ENCODE assay signal across 8 cellular contexts in the genomic region with DNA sequence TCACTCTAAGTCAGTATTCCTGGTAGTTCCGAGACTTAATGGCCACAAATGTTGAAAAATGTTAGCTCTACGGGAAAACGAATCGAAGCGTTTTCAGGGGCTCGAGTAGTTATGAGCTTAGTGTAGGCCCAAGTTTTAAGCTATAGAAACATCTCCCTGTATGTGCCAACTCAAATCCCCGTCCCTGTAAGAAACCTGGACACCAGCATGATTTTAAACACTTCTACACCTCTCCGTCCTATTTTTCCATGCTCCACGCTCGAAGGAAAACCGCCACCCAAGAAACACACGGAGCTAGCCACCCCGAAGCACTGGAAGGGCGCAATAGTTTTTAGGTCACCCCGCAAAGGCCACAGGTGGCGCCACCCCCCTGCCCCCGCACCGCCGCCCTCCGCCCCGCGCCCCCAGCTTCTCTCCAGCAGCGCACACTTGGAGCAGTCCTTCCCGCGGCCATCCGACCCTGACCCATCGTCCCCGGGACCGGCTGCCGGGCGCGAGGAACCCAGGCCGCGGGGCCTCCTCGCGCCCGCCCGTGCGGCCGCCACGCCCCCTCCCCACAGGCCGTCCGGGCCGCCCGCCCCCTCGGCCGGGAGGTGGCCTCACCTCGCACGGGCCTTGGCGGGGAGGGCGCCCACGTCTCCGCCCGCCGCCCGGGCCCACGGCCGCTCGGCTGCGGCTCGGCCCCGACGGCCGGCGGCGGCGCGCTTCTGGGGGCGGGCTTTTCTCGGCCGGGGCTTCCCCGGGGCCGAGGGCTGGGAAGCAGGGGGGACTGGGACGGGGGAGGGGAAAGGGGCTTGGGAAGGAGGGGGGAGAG. TPM values are rescaled to one million over a fixed set of nuclear protein-coding genes. Genes with fewer than 3 reads are reported as not detected.
DNase-seq lines count a peak whose midpoint lies in the region; ATAC-seq, FAIRE-seq and TF ChIP-seq lines count a peak whose summit lies in the region.

No MANE protein-coding gene starts in this region.

- no peak overlapping the region for H2BK12ac ChIP-seq in H1 (ENCODE audit: low read depth, low read length)

- H3K4me3 ChIP-seq in IMR-90 (ENCODE audit: insufficient read depth, low read depth, low read length) (peak overlapping the region; percentile 98), H1 (ENCODE audit: extremely low read depth in 1 of 4, insufficient read depth in 2 of 4, low read depth in 3 of 4, low read length in 4 of 4) (peak overlapping the region; percentile 55 to 73 (median 70)), mucosa of descending colon (peak overlapping the region; percentile 50), transverse colon (peak overlapping the region; percentile 75 to 89 (median 78))

- H3K9ac ChIP-seq in IMR-90 (ENCODE audit: low read depth, low read length) (peak overlapping the region; percentile 95), H1 (replicated peaks in 1 of 4; ENCODE audit: extremely low read depth in 1 of 4, low read depth in 3 of 4, low read length in 3 of 4) (peak overlapping the region; percentile 46 to 97 (median 62))

- no peaks in the 10 kb centered on the region for H3K9me3 ChIP-seq in IMR-90 (ENCODE audit: control insufficient read depth, insufficient read depth, low read length)
- no peaks in the 10 kb centered on the region for H3K9me3 ChIP-seq in H1 (ENCODE audit: insufficient read depth in 2 of 2, low read depth in 1 of 2, low read length in 1 of 2)
- H3K9me3 ChIP-seq in mucosa of descending colon: no peaks in the 10 kb centered on the region
- H3K9me3 ChIP-seq in transverse colon: no peaks in the 10 kb centered on the region

- H3K4me1 ChIP-seq in IMR-90 (ENCODE audit: control insufficient read depth, insufficient read depth, low read length) (peaks cover 3% of the 10 kb centered on the region), H1 (replicated peaks in 1 of 4; ENCODE audit: control insufficient read depth in 3 of 4, insufficient read depth in 4 of 4, low read length in 3 of 4) (peaks cover 0 to 5% (median 2%) of the 10 kb centered on the region in 4 experiments; a peak in 5 of 7 replicates), mucosa of descending colon (ENCODE audit: low read depth) (peaks cover 6% of the 10 kb centered on the region), transverse colon (peaks cover 5 to 22% (median 8%) of the 10 kb centered on the region in 4 donors)

- H3K79me2 ChIP-seq in H1 (ENCODE audit: control insufficient read depth in 1 of 2, insufficient read depth in 2 of 2, low read length in 2 of 2): peaks cover 0 to 14% of the 10 kb centered on the region in 2 experiments; a peak in 2 of 4 replicates

- no peak overlapping the region for H2BK120ac ChIP-seq in IMR-90 (ENCODE audit: low read depth, low read length)
- H2BK120ac ChIP-seq in H1 (replicated peaks; ENCODE audit: low read depth, low read length): no peak overlapping the region

- H2BK20ac ChIP-seq in IMR-90 (ENCODE audit: low read depth, low read length) (peak overlapping the region; percentile 27; the same call in 1 of the 2 replicates), H1 (ENCODE audit: low read length) (no peak overlapping the region)

- WGBS in IMR-90 (ENCODE audit: extremely low coverage in 2 of 2, insufficient read length in 1 of 2), 2 experiments: 0% methylated on average over 19 of the region's 74 CpGs; no CpG with 5 or more reads in 1 of the 2 experiments
- WGBS in H1 (ENCODE audit: extremely low coverage in 1 of 2, insufficient coverage in 1 of 2, insufficient read length in 1 of 2, insufficient replicate concordance in 2 of 2, low coverage in 1 of 2, low lambda C conversion rate in 2 of 2, missing lambda C conversion rate in 1 of 2), 2 experiments: 6% methylated on average over 26 of the region's 74 CpGs; no CpG with 5 or more reads in 1 of the 2 experiments
- 0 to 1% methylated on average over 16 to 23 of the region's 74 CpGs for WGBS in transverse colon (ENCODE audit: low coverage in 1 of 2), 2 donors

- 0 out of 2 replicates have a peak, but pooled peaks cover 3% of the 10 kb centered on the region for H3K9me1 ChIP-seq in IMR-90 (ENCODE audit: insufficient read depth, low read length)

- dilution Hi-C loops in IMR-90 (cut with HindIII; ENCODE audit: low sequenced_read_pairs, unreplicated experiment): no loop called here

- TF ChIP-seq EP300 in H1 (IDR thresholded peaks at IDR 0.05; ENCODE audit: borderline replicate concordance in 1 of 2, low read depth in 2 of 2, low read length in 2 of 2) (no peak), transverse colon (IDR thresholded peaks at IDR 0.05; ENCODE audit: low read depth) (no peak)

- POLR2A ChIA-PET in IMR-90 (lab: Charles Lee; ENCODE audit: unreplicated experiment) (interaction anchor here (0.5 to 0.7 kb wide), 2 partner anchors 28 to 117 kb away, joined by 3 to 4 read pairs; no protein-coding TSS in a partner anchor), H1 (lab: Charles Lee; ENCODE audit: partially characterized antibody) (interaction anchor here (0.7 to 13.2 kb wide), 19 partner anchors 9 to 200 kb away, joined by 3 to 168 read pairs (median 5); partner anchors contain the start of genes INHBE and SHMT2)

- peak overlapping the region; percentile 79 for H2AFZ ChIP-seq in IMR-90 (replicated peaks; ENCODE audit: low read length, poor library complexity)
- no peak overlapping the region for H2AFZ ChIP-seq in H1 (ENCODE audit: low read length)

- H4K91ac ChIP-seq in IMR-90 (ENCODE audit: insufficient read depth, low read depth, low read length) (peak overlapping the region; percentile 39), H1 (replicated peaks; ENCODE audit: insufficient read length, low read length) (peak overlapping the region; percentile 65)

- H3K23ac ChIP-seq in IMR-90 (ENCODE audit: low read depth, low read length) (peak overlapping the region; percentile 98), H1 (ENCODE audit: insufficient read length) (no peak overlapping the region)

- H3K27ac ChIP-seq in IMR-90 (ENCODE audit: insufficient read depth, low read length): peak overlapping the region; percentile 87
- peak overlapping the region; percentile 81; the same call in 1 of the 2 replicates for H3K27ac ChIP-seq in H1 (ENCODE audit: low read depth, low read length)
- H3K27ac ChIP-seq in transverse colon: peak overlapping the region; percentile 94 to 98 (median 96)

- H2AK5ac ChIP-seq in IMR-90 (ENCODE audit: low read depth, low read length) (peak overlapping the region; percentile 65), H1 (ENCODE audit: low read depth, low read length) (no peak overlapping the region)

- CTCF ChIA-PET in IMR-90 (lab: Yijun Ruan, JAX) (interaction anchor here (1.1 kb wide), 1 partner anchor 29 kb away, joined by 3 read pairs; the partner anchor contains the start of gene GLI1), H1 (lab: Charles Lee; ENCODE audit: partially characterized antibody) (interaction anchor here (0.9 to 2.9 kb wide), 7 partner anchors 12 to 87 kb away, joined by 3 to 16 read pairs (median 3); no protein-coding TSS in a partner anchor)

- H4K5ac ChIP-seq in IMR-90 (ENCODE audit: low read depth, low read length) (peak overlapping the region; percentile 92), H1 (ENCODE audit: insufficient read length, low read depth, low read length) (peak overlapping the region; percentile 56)

- H3K18ac ChIP-seq in IMR-90 (ENCODE audit: low read depth, low read length) (peak overlapping the region; percentile 30), H1 (ENCODE audit: extremely low read depth, low read length) (no peak overlapping the region; the same call in 1 of the 2 replicates)

- no peaks in the 10 kb centered on the region; the same call in none of the 2 replicates for H4K20me1 ChIP-seq in IMR-90 (ENCODE audit: insufficient read depth, low read length)
- no peaks in the 10 kb centered on the region for H4K20me1 ChIP-seq in H1 (replicated peaks in 1 of 2; ENCODE audit: control insufficient read depth in 1 of 2, insufficient read depth in 2 of 2, low read length in 2 of 2)

- H3K79me1 ChIP-seq in IMR-90 (ENCODE audit: low read depth in 1 of 2, low read length in 2 of 2): peaks cover 19 to 47% of the 10 kb centered on the region in 2 experiments
- peaks cover 3% of the 10 kb centered on the region for H3K79me1 ChIP-seq in H1 (ENCODE audit: low read depth, low read length)

- in situ Hi-C loops in IMR-90 (cut with MboI; ENCODE audit: low sequenced_read_pairs): no loop called here
- in situ Hi-C loops in transverse colon (cut with MboI; ENCODE audit: low pct_ligation_motif_present in 1 of 4, low pct_unique_long_range_greater_than_20kb in 1 of 4, low sequenced_read_pairs in 3 of 4): loop anchor here in 1 of 4 donors (25.0 kb wide), 1 partner anchor 118 kb away; no protein-coding TSS in a partner anchor

- intact Hi-C loops in IMR-90 (cut with micrococcal nuclease): loop anchor here (5.0 kb wide), 1 partner anchor 123 kb away; no protein-coding TSS in a partner anchor
- intact Hi-C loops in mucosa of descending colon (cut with DNase I, micrococcal nuclease): no loop called here
- intact Hi-C loops in transverse colon (cut with DNase I; ENCODE audit: low total_unique reads): no loop called here

- TF ChIP-seq RAD21 in IMR-90 (IDR thresholded peaks at IDR 0.05; ENCODE audit: low read length): no peak
- no peak for TF ChIP-seq RAD21 in H1 (IDR thresholded peaks at IDR 0.05 in 1 of 2, conservative IDR thresholded peaks at IDR 0.05 in 1 of 2; ENCODE audit: low read depth in 2 of 2, low read length in 2 of 2)

- H3K23me2 ChIP-seq in H1 (ENCODE audit: low read depth, low read length): peaks cover 3% of the 10 kb centered on the region; the same call in 1 of the 2 replicates

- FAIRE-seq in H1 (lab: Jason Lieb, UNC): no peak

- H2BK5ac ChIP-seq in IMR-90 (ENCODE audit: low read depth, low read length, poor library complexity, severe bottlenecking): peak overlapping the region; percentile 57
- peak overlapping the region; percentile 41; the same call in 1 of the 2 replicates for H2BK5ac ChIP-seq in H1 (ENCODE audit: low read depth, low read length)

- TF ChIP-seq POLR2A in IMR-90 (IDR thresholded peaks at IDR 0.05; ENCODE audit: low read depth, low read length) (peak; percentile 13; the same call in 1 of the 2 replicates), H1 (IDR thresholded peaks at IDR 0.05; ENCODE audit: control extremely low read depth in 1 of 2, low read depth in 2 of 2, low read length in 2 of 2) (peak; percentile 56 to 69; a peak in 2 of 3 replicates), transverse colon (IDR thresholded peaks at IDR 0.05) (no peak)

- DNase-seq in NCI-H2029 (lab: John Stamatoyannopoulos, UW): peak; percentile 50
- DNase-seq in NCI-H2029 treated with DMSO at 0.1 percent for 48 hours (lab: John Stamatoyannopoulos, UW): no peak
- peak; percentile 34 for DNase-seq in IMR-90
- DNase-seq in UCSD-AML1 (lab: John Stamatoyannopoulos, UW; ENCODE audit: unreplicated experiment): peak; percentile 89
- DNase-seq in H1 (ENCODE audit: low read depth in 1 of 2, low spot score in 2 of 2): peak in 1 of 2 experiments; percentile 66
- DNase-seq in mucosa of descending colon: peak in 2 of 3 donors; percentile 46 to 69
- DNase-seq in transverse colon: no peak

- TF ChIP-seq CTCF in IMR-90 (conservative IDR thresholded peaks at IDR 0.05; ENCODE audit: low read depth, low read length) (no peak), H1 (IDR thresholded peaks at IDR 0.05; ENCODE audit: control extremely low read depth in 1 of 3, insufficient read depth in 1 of 3, low read depth in 1 of 3, low read length in 3 of 3) (no peak), mucosa of descending colon (IDR thresholded peaks at IDR 0.05) (no peak), transverse colon (IDR thresholded peaks at IDR 0.05) (no peak)

- H3K27me3 ChIP-seq in IMR-90 (ENCODE audit: control insufficient read depth, insufficient read depth, low read length) (no peaks in the 10 kb centered on the region), H1 (replicated peaks in 1 of 4; ENCODE audit: control insufficient read depth in 3 of 4, extremely low read depth in 1 of 4, insufficient read depth in 3 of 4, low read length in 3 of 4) (no peaks in the 10 kb centered on the region), transverse colon (no peaks in the 10 kb centered on the region)

- H3K14ac ChIP-seq in IMR-90 (replicated peaks; ENCODE audit: low read depth, low read length): peak overlapping the region; percentile 94
- no peak overlapping the region for H3K14ac ChIP-seq in H1 (ENCODE audit: insufficient read length)

- H3K56ac ChIP-seq in IMR-90 (ENCODE audit: extremely low read depth, insufficient read depth, low read length): peak overlapping the region; percentile 67
- no peak overlapping the region for H3K56ac ChIP-seq in H1 (replicated peaks; ENCODE audit: insufficient read length, low read depth, low read length)

- peak overlapping the region; percentile 97 for H3K4me2 ChIP-seq in IMR-90 (ENCODE audit: low read depth, low read length)
- peak overlapping the region; percentile 59 to 91 for H3K4me2 ChIP-seq in H1 (ENCODE audit: insufficient read depth in 1 of 2, low read depth in 2 of 2, low read length in 2 of 2)

- BruUV-seq in IMR-90 (replicated peaks; lab: Mats Ljungman, UMichigan): no TSS peak

- H3K4ac ChIP-seq in IMR-90 (ENCODE audit: low read depth, low read length) (peak overlapping the region; percentile 42), H1 (replicated peaks; ENCODE audit: insufficient read length, low read depth, low read length) (peak overlapping the region; percentile 81)

- H4K8ac ChIP-seq in IMR-90 (ENCODE audit: low read depth in 2 of 2, low read length in 2 of 2) (peak overlapping the region; percentile 82 to 83), H1 (ENCODE audit: extremely low read depth, insufficient read depth, low read length) (peak overlapping the region; percentile 63; the same call in 1 of the 2 replicates)

- peak overlapping the region; percentile 86 for H2AK9ac ChIP-seq in IMR-90 (replicated peaks; ENCODE audit: low read depth, low read length, poor library complexity)

- ATAC-seq in GM21576 (IDR thresholded peaks at IDR 0.05; ENCODE audit: unreplicated experiment) (peak; percentile 32), IMR-90 (ENCODE audit: low read depth) (peak; percentile 75), mucosa of descending colon (peak; percentile 73)

- H2BK15ac ChIP-seq in IMR-90 (ENCODE audit: low read depth, low read length) (no peak overlapping the region), H1 (ENCODE audit: low read length) (no peak overlapping the region)

- peaks cover 4% of the 10 kb centered on the region; the same call in 1 of the 2 replicates for H3K36me3 ChIP-seq in IMR-90 (ENCODE audit: control insufficient read depth, insufficient read depth, low read length)
- H3K36me3 ChIP-seq in H1 (ENCODE audit: control insufficient read depth in 2 of 4, insufficient read depth in 4 of 4, low read length in 3 of 4): no peaks in the 10 kb centered on the region
- H3K36me3 ChIP-seq in mucosa of descending colon (ENCODE audit: low read depth): no peaks in the 10 kb centered on the region
- no peaks in the 10 kb centered on the region for H3K36me3 ChIP-seq in transverse colon

RNA-seq across cellular contexts. Expression of gene R3HDM2, which starts 0.5 kb away (rescaled TPM):
- total RNA-seq in IMR-90 (2012; rRNA removed) (6.1 and 7.5 TPM in 2 replicates), mucosa of descending colon (10 to 100 TPM; 43.9 to 80.8 (median 80.6) TPM), transverse colon (10 to 100 TPM; 26.3 to 56.9 (median 33.3) TPM)
- polyA plus RNA-seq in IMR-90 (2012; rRNA removed) (28.4 and 30.2 TPM in 2 replicates), H1 (2011; rRNA removed) (25.6 and 37.1 TPM in 2 replicates)
- 13.8 and 33.3 TPM in 2 replicates for polyA plus RNA-seq in IMR-90 (2012; cell fraction: cytosol; rRNA removed)
- polyA plus RNA-seq in IMR-90 (2012; cell fraction: nucleus; rRNA removed; ENCODE audit: low replicate concordance): 50.6 and 88.4 TPM in 2 replicates
- total RNA-seq in H1 (2021; fragmentation: NEBNext Ultra II Directional; extraction: Animal tissue kit (Norgen Biotek cat#: 25700)): 23.7 and 27.0 TPM in 2 replicates
- polyA plus RNA-seq in H1 (2011; cell fraction: cytosol; rRNA removed): 16.0 TPM
- 73.0 TPM for polyA plus RNA-seq in H1 (2011; cell fraction: nucleus; rRNA removed)
- 20.7 to 26.7 TPM (median 23.3 TPM) in 4 replicates for polyA plus RNA-seq in H1 (2012, experiment 1 of 2)
- 5.2 TPM for polyA plus RNA-seq in H1 (2012, experiment 2 of 2)
- 21.6 TPM for polyA plus RNA-seq in H1 (2013, experiment 1 of 2)
- polyA plus RNA-seq in H1 (2013, experiment 2 of 2): 17.4 TPM
- 23.3 and 26.0 TPM in 2 replicates for polyA minus RNA-seq in H1 (2011; rRNA and poly(A)+ RNA removed)
- polyA minus RNA-seq in H1 (2011; cell fraction: cytosol; rRNA and poly(A)+ RNA removed): 17.4 TPM
- 33.8 TPM for polyA minus RNA-seq in H1 (2011; cell fraction: nucleus; rRNA and poly(A)+ RNA removed)

RNA-seq across cellular contexts. Expression of gene INHBC, which starts 4.3 kb away (rescaled TPM):
- total RNA-seq in IMR-90 (2012; rRNA removed): not detected in 2 replicates
- 0.06 and 0.09 TPM in 2 replicates for polyA plus RNA-seq in IMR-90 (2012; rRNA removed)
- polyA plus RNA-seq in IMR-90 (2012; cell fraction: cytosol; rRNA removed): 0.02 and 0.03 TPM in 2 replicates
- polyA plus RNA-seq in IMR-90 (2012; cell fraction: nucleus; rRNA removed; ENCODE audit: low replicate concordance): 0.08 and 0.10 TPM in 2 replicates
- not detected in 2 replicates for total RNA-seq in H1 (2021; fragmentation: NEBNext Ultra II Directional; extraction: Animal tissue kit (Norgen Biotek cat#: 25700))
- 0.15 and 0.30 TPM in 2 replicates for polyA plus RNA-seq in H1 (2011; rRNA removed)
- polyA plus RNA-seq in H1 (2011; cell fraction: cytosol; rRNA removed): 0.12 TPM
- 0.26 TPM for polyA plus RNA-seq in H1 (2011; cell fraction: nucleus; rRNA removed)
- polyA plus RNA-seq in H1 (2012, experiment 1 of 2): 0.51 to 0.74 TPM (median 0.59 TPM) in 4 replicates
- 0.08 TPM for polyA plus RNA-seq in H1 (2012, experiment 2 of 2)
- 0.06 TPM for polyA plus RNA-seq in H1 (2013, experiment 1 of 2)
- 0.06 TPM for polyA plus RNA-seq in H1 (2013, experiment 2 of 2)
- 0.07 and 0.28 TPM in 2 replicates for polyA minus RNA-seq in H1 (2011; rRNA and poly(A)+ RNA removed)
- polyA minus RNA-seq in H1 (2011; cell fraction: cytosol; rRNA and poly(A)+ RNA removed): not detected
- not detected for polyA minus RNA-seq in H1 (2011; cell fraction: nucleus; rRNA and poly(A)+ RNA removed)
- total RNA-seq in mucosa of descending colon: not detected
- total RNA-seq in transverse colon: not detected

RNA-seq across cellular contexts. Expression of gene INHBE, which starts 24.8 kb away (rescaled TPM):
- total RNA-seq in IMR-90 (2012; rRNA removed) (0.56 and 0.90 TPM in 2 replicates), mucosa of descending colon (not detected), transverse colon (not detected)
- polyA plus RNA-seq in IMR-90 (2012; rRNA removed) (1.2 and 1.7 TPM in 2 replicates), H1 (2011; rRNA removed) (18.8 and 31.9 TPM in 2 replicates)
- polyA plus RNA-seq in IMR-90 (2012; cell fraction: cytosol; rRNA removed): 1.1 and 3.8 TPM in 2 replicates
- 1.0 and 1.4 TPM in 2 replicates for polyA plus RNA-seq in IMR-90 (2012; cell fraction: nucleus; rRNA removed; ENCODE audit: low replicate concordance)
- 7.0 and 10.2 TPM in 2 replicates for total RNA-seq in H1 (2021; fragmentation: NEBNext Ultra II Directional; extraction: Animal tissue kit (Norgen Biotek cat#: 25700))
- polyA plus RNA-seq in H1 (2011; cell fraction: cytosol; rRNA removed): 30.8 TPM
- polyA plus RNA-seq in H1 (2011; cell fraction: nucleus; rRNA removed): 31.1 TPM
- polyA plus RNA-seq in H1 (2012, experiment 1 of 2): 10.8 to 13.7 TPM (median 12.5 TPM) in 4 replicates
- polyA plus RNA-seq in H1 (2012, experiment 2 of 2): 11.1 TPM
- 9.0 TPM for polyA plus RNA-seq in H1 (2013, experiment 1 of 2)
- 10.3 TPM for polyA plus RNA-seq in H1 (2013, experiment 2 of 2)
- 16.4 and 33.1 TPM in 2 replicates for polyA minus RNA-seq in H1 (2011; rRNA and poly(A)+ RNA removed)
- polyA minus RNA-seq in H1 (2011; cell fraction: cytosol; rRNA and poly(A)+ RNA removed): 17.2 TPM
- polyA minus RNA-seq in H1 (2011; cell fraction: nucleus; rRNA and poly(A)+ RNA removed): 12.8 TPM

RNA-seq across cellular contexts. Expression of gene GLI1, which starts 29.3 kb away (rescaled TPM):
- total RNA-seq in IMR-90 (2012; rRNA removed): 1.3 and 1.4 TPM in 2 replicates
- polyA plus RNA-seq in IMR-90 (2012; rRNA removed): 3.6 and 3.8 TPM in 2 replicates
- 0.88 and 2.6 TPM in 2 replicates for polyA plus RNA-seq in IMR-90 (2012; cell fraction: cytosol; rRNA removed)
- 22.0 and 29.2 TPM in 2 replicates for polyA plus RNA-seq in IMR-90 (2012; cell fraction: nucleus; rRNA removed; ENCODE audit: low replicate concordance)
- total RNA-seq in H1 (2021; fragmentation: NEBNext Ultra II Directional; extraction: Animal tissue kit (Norgen Biotek cat#: 25700)): 20.6 and 23.5 TPM in 2 replicates
- polyA plus RNA-seq in H1 (2011; rRNA removed): 25.3 and 31.0 TPM in 2 replicates
- polyA plus RNA-seq in H1 (2011; cell fraction: cytosol; rRNA removed): 24.6 TPM
- polyA plus RNA-seq in H1 (2011; cell fraction: nucleus; rRNA removed): 86.7 TPM
- polyA plus RNA-seq in H1 (2012, experiment 1 of 2): 19.9 to 24.3 TPM (median 22.0 TPM) in 4 replicates
- 14.8 TPM for polyA plus RNA-seq in H1 (2012, experiment 2 of 2)
- polyA plus RNA-seq in H1 (2013, experiment 1 of 2): 17.8 TPM
- polyA plus RNA-seq in H1 (2013, experiment 2 of 2): 16.1 TPM
- polyA minus RNA-seq in H1 (2011; rRNA and poly(A)+ RNA removed): 25.1 and 28.1 TPM in 2 replicates
- 16.2 TPM for polyA minus RNA-seq in H1 (2011; cell fraction: cytosol; rRNA and poly(A)+ RNA removed)
- polyA minus RNA-seq in H1 (2011; cell fraction: nucleus; rRNA and poly(A)+ RNA removed): 30.0 TPM
- 1 to 10 TPM in 2 of 3 donors, under 1 TPM in 1; 0.46 to 2.0 (median 1.9) TPM for total RNA-seq in mucosa of descending colon
- total RNA-seq in transverse colon: 1 to 10 TPM in 1 of 4 donors, under 1 TPM in 2, not detected in 1; 0.41 to 1.2 (median 0.79) TPM

RNA-seq across cellular contexts. Expression of gene ARHGAP9, which starts 49.3 kb away (rescaled TPM):
- total RNA-seq in IMR-90 (2012; rRNA removed): 0.18 and 0.28 TPM in 2 replicates
- polyA plus RNA-seq in IMR-90 (2012; rRNA removed): 0.65 and 0.79 TPM in 2 replicates
- 0.76 and 0.86 TPM in 2 replicates for polyA plus RNA-seq in IMR-90 (2012; cell fraction: cytosol; rRNA removed)
- 2.3 and 4.4 TPM in 2 replicates for polyA plus RNA-seq in IMR-90 (2012; cell fraction: nucleus; rRNA removed; ENCODE audit: low replicate concordance)
- 2.3 and 3.2 TPM in 2 replicates for total RNA-seq in H1 (2021; fragmentation: NEBNext Ultra II Directional; extraction: Animal tissue kit (Norgen Biotek cat#: 25700))
- 6.0 and 7.0 TPM in 2 replicates for polyA plus RNA-seq in H1 (2011; rRNA removed)
- polyA plus RNA-seq in H1 (2011; cell fraction: cytosol; rRNA removed): 5.3 TPM
- 13.6 TPM for polyA plus RNA-seq in H1 (2011; cell fraction: nucleus; rRNA removed)
- 3.4 to 4.9 TPM (median 4.3 TPM) in 4 replicates for polyA plus RNA-seq in H1 (2012, experiment 1 of 2)
- 4.3 TPM for polyA plus RNA-seq in H1 (2012, experiment 2 of 2)
- polyA plus RNA-seq in H1 (2013, experiment 1 of 2): 3.3 TPM
- polyA plus RNA-seq in H1 (2013, experiment 2 of 2): 3.0 TPM
- 2.5 and 4.9 TPM in 2 replicates for polyA minus RNA-seq in H1 (2011; rRNA and poly(A)+ RNA removed)
- polyA minus RNA-seq in H1 (2011; cell fraction: cytosol; rRNA and poly(A)+ RNA removed): 1.8 TPM
- 2.7 TPM for polyA minus RNA-seq in H1 (2011; cell fraction: nucleus; rRNA and poly(A)+ RNA removed)
- total RNA-seq in mucosa of descending colon: 10 to 100 TPM in 2 of 3 donors, 1 to 10 TPM in 1; 8.8 to 18.5 (median 15.0) TPM
- 10 to 100 TPM in 3 of 4 donors, not detected in 1; 11.7 to 87.2 (median 27.3) TPM for total RNA-seq in transverse colon

Comparison
In these comparisons a context has a peak if more than half of its experiments do, and no peak if none do; other contexts are left out.
1. DNase-seq: peak in NCI-H2029 (single experiment), IMR-90 (single experiment), UCSD-AML1 (single experiment) and mucosa of descending colon (2 of 3); none in NCI-H2029 treated with DMSO at 0.1 percent for 48 hours (single experiment) and transverse colon (single experiment).
2. Peak in every context shown above with its lines, with median percentiles within 50 percentile points of each other: ATAC-seq, H3K27ac ChIP-seq and H3K4me3 ChIP-seq.